In genomic region chr2:96739051-96739632, GRCh38 we compare ENCODE assay signal across 8 cellular contexts. TPM values are rescaled to one million over a fixed set of nuclear protein-coding genes. Genes with fewer than 3 reads are reported as not detected.
DNase-seq lines count a peak whose midpoint lies in the region; ATAC-seq and TF ChIP-seq lines count a peak whose summit lies in the region.

No MANE protein-coding gene starts in this region.

- TF ChIP-seq POLR2A in prostate gland (IDR thresholded peaks at IDR 0.05) = no peak

- TF ChIP-seq CTCF in RWPE2 (IDR thresholded peaks at IDR 0.05; ENCODE audit: poor library complexity, severe bottlenecking) (no peak), fibroblast of lung (conservative IDR thresholded peaks at IDR 0.05 in 1 of 2, IDR thresholded peaks at IDR 0.05 in 1 of 2; ENCODE audit: low read depth in 1 of 2, low read length in 2 of 2) (no peak), prostate gland (IDR thresholded peaks at IDR 0.05) (no peak)

- H3K36me3 ChIP-seq in RWPE2 (ENCODE audit: low read depth) (peaks cover 30% of the 10 kb centered on the region), fibroblast of lung (ENCODE audit: control insufficient read depth, insufficient read depth, low read length) (peaks cover 1% of the 10 kb centered on the region), prostate gland (peaks cover 0 to under 1% of the 10 kb centered on the region in 2 donors)

- H3K27me3 ChIP-seq in RWPE2 (ENCODE audit: insufficient read depth, poor library complexity, severe bottlenecking) (no peaks in the 10 kb centered on the region), fibroblast of lung (ENCODE audit: control insufficient read depth, insufficient read depth, low read length) (no peaks in the 10 kb centered on the region), prostate gland (replicated peaks; ENCODE audit: insufficient read depth) (no peaks in the 10 kb centered on the region)

- peak overlapping the region; percentile 78 for H3K9ac ChIP-seq in fibroblast of lung (ENCODE audit: insufficient read depth, low read length)

- H2AFZ ChIP-seq in fibroblast of lung (ENCODE audit: low read length) = peak overlapping the region; percentile 57

- no peaks in the 10 kb centered on the region for H3K79me2 ChIP-seq in fibroblast of lung (ENCODE audit: control insufficient read depth, insufficient read depth, low read length)

- no peaks in the 10 kb centered on the region for H4K20me1 ChIP-seq in fibroblast of lung (ENCODE audit: control insufficient read depth, extremely low read depth, insufficient read depth, low read length)

- intact Hi-C loops in prostate gland (cut with DNase I) = loop anchor here (5.0 to 10.0 kb wide), 2 partner anchors 72 to 104 kb away; partner anchors contain the start of gene KANSL3

- DNase-seq in EH (ENCODE audit: low read depth) (peak; percentile 14), RWPE2 (ENCODE audit: low spot score) (no peak), fibroblast of lung (ENCODE audit: low read depth in 2 of 2) (no peak), prostate gland (ENCODE audit: low spot score) (no peak), NCI-H1105 (lab: John Stamatoyannopoulos, UW) (no peak), AG08396 (ENCODE audit: low spot score) (no peak), NCI-H1105 treated with DMSO at 0.1 percent for 48 hours (lab: John Stamatoyannopoulos, UW) (no peak)

- H3K4me3 ChIP-seq in RWPE2 (ENCODE audit: severe bottlenecking) (peak overlapping the region; percentile 80), fibroblast of lung (replicated peaks in 1 of 4; ENCODE audit: control extremely low read depth in 1 of 4, insufficient read depth in 1 of 4, low read depth in 3 of 4, low read length in 4 of 4) (peak overlapping the region; percentile 44 to 93 (median 80)), prostate gland (peak overlapping the region; percentile 65 to 67)

- peak overlapping the region; percentile 8 for H3K27ac ChIP-seq in RWPE2 (ENCODE audit: poor library complexity, severe bottlenecking)
- peak overlapping the region; percentile 70 for H3K27ac ChIP-seq in fibroblast of lung (ENCODE audit: insufficient read depth, low read length)
- H3K27ac ChIP-seq in prostate gland = peak overlapping the region; percentile 57 to 68

- peaks cover 11% of the 10 kb centered on the region for H3K4me1 ChIP-seq in RWPE2 (ENCODE audit: insufficient read depth, poor library complexity, severe bottlenecking)
- H3K4me1 ChIP-seq in fibroblast of lung (ENCODE audit: control insufficient read depth, extremely low read depth, insufficient read depth, low read length) = peaks cover 2% of the 10 kb centered on the region
- peaks cover 6% of the 10 kb centered on the region for H3K4me1 ChIP-seq in prostate gland (replicated peaks)

- no peak for ATAC-seq in RWPE2 (ENCODE audit: low read depth)
- ATAC-seq in GM19452 (IDR thresholded peaks at IDR 0.05; ENCODE audit: unreplicated experiment) = no peak

- H3K9me3 ChIP-seq in RWPE2 (ENCODE audit: severe bottlenecking) (no peaks in the 10 kb centered on the region), fibroblast of lung (ENCODE audit: control insufficient read depth, insufficient read depth, low read depth, low read length) (no peaks in the 10 kb centered on the region), prostate gland (no peaks in the 10 kb centered on the region)

- WGBS in prostate gland = 15% methylated on average over 4 of the region's 4 CpGs

- H3K4me2 ChIP-seq in fibroblast of lung (ENCODE audit: extremely low read depth, insufficient read depth, low read length) = peak overlapping the region; percentile 86

RNA-seq across cellular contexts. Expression of gene LMAN2L, which starts 0.7 kb away (rescaled TPM):
- total RNA-seq in fibroblast of lung (27.0 and 41.1 TPM in 2 replicates), prostate gland (10 to 100 TPM; 26.1 to 26.8 TPM)
- polyA plus RNA-seq in fibroblast of lung = 24.7 and 28.2 TPM in 2 replicates
- 15.9 and 19.5 TPM in 2 replicates for polyA plus RNA-seq in fibroblast of lung (2012)
- 13.8 and 23.5 TPM in 2 replicates for polyA minus RNA-seq in fibroblast of lung (ENCODE audit: low replicate concordance)

RNA-seq across cellular contexts. Expression of gene CNNM4, which starts 21.6 kb away (rescaled TPM):
- total RNA-seq in fibroblast of lung = 2.1 and 3.3 TPM in 2 replicates
- polyA plus RNA-seq in fibroblast of lung = 3.5 and 3.7 TPM in 2 replicates
- 2.7 and 2.8 TPM in 2 replicates for polyA plus RNA-seq in fibroblast of lung (2012)
- polyA minus RNA-seq in fibroblast of lung (ENCODE audit: low replicate concordance) = 9.2 and 11.7 TPM in 2 replicates
- 10 to 100 TPM in 1 of 2 donors, 1 to 10 TPM in 1; 9.2 to 13.9 TPM for total RNA-seq in prostate gland

Comparison
In these comparisons a context has a peak if more than half of its experiments do, and no peak if none do; other contexts are left out.
1. H3K27ac ChIP-seq: peak in every context shown above with its lines; median percentile 70 in fibroblast of lung; 62 in prostate gland; 8 in RWPE2.